Comparison of ENCODE assay signal across 7 cellular contexts in the genomic region with DNA sequence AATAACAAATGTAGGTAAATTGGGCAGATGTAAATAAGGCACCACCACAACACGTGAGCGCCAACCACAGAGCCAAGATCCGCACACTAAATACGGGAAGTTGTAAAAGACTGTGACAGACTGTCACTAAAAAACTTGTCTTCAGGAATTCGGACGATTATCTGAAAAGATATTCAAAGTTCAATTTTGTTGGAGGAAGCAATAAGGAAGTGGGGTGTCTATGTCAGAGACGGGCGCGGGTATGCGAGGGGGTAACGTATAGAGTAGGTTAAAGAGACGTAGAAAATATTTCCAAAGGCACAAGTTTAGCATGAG. TPM values are rescaled to one million over a fixed set of nuclear protein-coding genes. Genes with fewer than 3 reads are reported as not detected.
DNase-seq lines count a peak whose midpoint lies in the region; ATAC-seq lines count a peak whose summit lies in the region.

No MANE protein-coding gene starts in this region.

- no peaks in the 10 kb centered on the region for H3K27me3 ChIP-seq in HUES64 (ENCODE audit: insufficient read depth, low read length)
- H3K27me3 ChIP-seq in ectodermal cell (ENCODE audit: control insufficient read depth, insufficient read depth, low read length, poor library complexity, severe bottlenecking): no peaks in the 10 kb centered on the region
- no peaks in the 10 kb centered on the region for H3K27me3 ChIP-seq in thymus (ENCODE audit: control insufficient read depth, insufficient read depth)

- peaks cover 25% of the 10 kb centered on the region for H3K36me3 ChIP-seq in HUES64 (ENCODE audit: insufficient read depth, low read length)
- H3K36me3 ChIP-seq in ectodermal cell (ENCODE audit: control insufficient read depth, insufficient read depth, low read length): peaks cover 5% of the 10 kb centered on the region
- peaks cover 4% of the 10 kb centered on the region for H3K36me3 ChIP-seq in thymus (ENCODE audit: control insufficient read depth, insufficient read depth)

- no peaks in the 10 kb centered on the region for H3K36me3 Mint-ChIP-seq in naive B cell

- H3K4me3 ChIP-seq in HUES64 (ENCODE audit: low read length) (peak overlapping the region; percentile 81), ectodermal cell (ENCODE audit: insufficient read depth, low read depth, low read length) (peak overlapping the region; percentile 94), thymus (ENCODE audit: low read length) (peak overlapping the region; percentile 74)

- H3K9me3 ChIP-seq in HUES64 (ENCODE audit: insufficient read depth, low read depth, low read length): no peaks in the 10 kb centered on the region
- no peaks in the 10 kb centered on the region for H3K9me3 ChIP-seq in ectodermal cell (ENCODE audit: control insufficient read depth, low read length)
- H3K9me3 ChIP-seq in thymus (ENCODE audit: control insufficient read depth): no peaks in the 10 kb centered on the region

- peaks cover 0 to 3% (median 0%) of the 10 kb centered on the region in 7 donors for H3K9me3 Mint-ChIP-seq in naive B cell

- ATAC-seq in GM19467 (IDR thresholded peaks at IDR 0.05; ENCODE audit: unreplicated experiment) (peak; percentile 16), naive B cell (ENCODE audit: low read depth in 2 of 2) (peak; percentile 25 to 26)

- peaks cover 41 to 47% (median 41%) of the 10 kb centered on the region in 3 donors for H3K4me1 Mint-ChIP-seq in naive B cell

- 44% methylated on average over 12 of the region's 12 CpGs for WGBS in HUES64
- 57 to 59% methylated on average over 12 of the region's 12 CpGs for WGBS in ectodermal cell, 2 experiments
- WGBS in thymus: under 1% methylated on average over 12 of the region's 12 CpGs

- H3K27ac Mint-ChIP-seq in naive B cell: peak overlapping the region; percentile 99 to 100 (median 100)

- peaks cover 18% of the 10 kb centered on the region for H3K4me1 ChIP-seq in HUES64 (ENCODE audit: insufficient read depth, low read length)
- peaks cover 17% of the 10 kb centered on the region for H3K4me1 ChIP-seq in ectodermal cell (ENCODE audit: control insufficient read depth, insufficient read depth, low read length)
- H3K4me1 ChIP-seq in thymus (ENCODE audit: control insufficient read depth, insufficient read depth, low read length): peaks cover 17% of the 10 kb centered on the region

- peak; percentile 68 for DNase-seq in activated CD4-positive, alpha-beta T cell treated with anti-CD3 and anti-CD28 coated beads for 48 hours
- DNase-seq in naive B cell (peak; percentile 84), NCI-H345 treated with DMSO at 0.1 percent for 48 hours (lab: John Stamatoyannopoulos, UW; ENCODE audit: unreplicated experiment) (no peak)

- peak overlapping the region; percentile 88 for H3K9ac ChIP-seq in HUES64 (ENCODE audit: low read depth, low read length)

- no peaks in the 10 kb centered on the region for H3K27me3 Mint-ChIP-seq in naive B cell

- peak overlapping the region; percentile 88 to 99 (median 94) for H3K4me3 Mint-ChIP-seq in naive B cell

- H3K27ac ChIP-seq in HUES64 (ENCODE audit: low read depth, low read length): peak overlapping the region; percentile 84
- no peak overlapping the region for H3K27ac ChIP-seq in ectodermal cell (ENCODE audit: insufficient read depth, low read depth, low read length, poor library complexity, severe bottlenecking)
- H3K27ac ChIP-seq in thymus (ENCODE audit: low read depth): peak overlapping the region; percentile 100

RNA-seq across cellular contexts. Expression of a gene that starts 1.5 kb away (rescaled TPM):
- polyA plus RNA-seq in HUES64 (2013, experiment 1 of 2): 534 TPM
- 546 TPM for polyA plus RNA-seq in HUES64 (2013, experiment 2 of 2)
- polyA plus RNA-seq in ectodermal cell (2013, experiment 1 of 4): 489 TPM
- polyA plus RNA-seq in ectodermal cell (2013, experiment 2 of 4): 438 TPM
- polyA plus RNA-seq in ectodermal cell (2013, experiment 3 of 4): 471 TPM
- polyA plus RNA-seq in ectodermal cell (2013, experiment 4 of 4): 470 TPM
- 100 to 1,000 TPM; 152 to 207 (median 177) TPM for polyA plus RNA-seq in naive B cell (ENCODE audit: low read depth in 6 of 6)
- polyA plus RNA-seq in thymus: 309 TPM

RNA-seq across cellular contexts. Expression of a gene that starts 37.0 kb away (rescaled TPM):
- polyA plus RNA-seq in HUES64 (2013, experiment 1 of 2): 68.7 TPM
- 57.9 TPM for polyA plus RNA-seq in HUES64 (2013, experiment 2 of 2)
- polyA plus RNA-seq in ectodermal cell (2013, experiment 1 of 4): 58.0 TPM
- polyA plus RNA-seq in ectodermal cell (2013, experiment 2 of 4): 66.9 TPM
- polyA plus RNA-seq in ectodermal cell (2013, experiment 3 of 4): 47.4 TPM
- 52.2 TPM for polyA plus RNA-seq in ectodermal cell (2013, experiment 4 of 4)
- polyA plus RNA-seq in naive B cell (ENCODE audit: low read depth in 6 of 6) (10 to 100 TPM; 19.3 to 27.1 (median 21.1) TPM), thymus (26.9 TPM)
